In genomic region chr4:17939061-17939460, GRCh38 we compare ENCODE assay signal across 18 cellular contexts.
A peak's percentile ranks its signal among the peaks of the same experiment; 100 is the strongest.
DNase-seq lines count a peak whose midpoint lies in the region; ATAC-seq and TF ChIP-seq lines count a peak whose summit lies in the region.
"Had no signal": no experiment of that assay in that cellular context is flagged by ENCODE, and none has a peak within 500 bp of the region (broad histone marks: within the 10 kb centered on the region; RNA-seq: fewer than 3 reads in every experiment).

No MANE protein-coding gene starts in this region.

- no peak for TF ChIP-seq POLR2A in erythroblast (IDR thresholded peaks at IDR 0.05; ENCODE audit: low read length)

- no peak overlapping the region for H4K12ac ChIP-seq in trophoblast cell (ENCODE audit: low read depth, low read length)

- H3K9ac ChIP-seq in GM23248 (no peak overlapping the region), trophoblast cell (ENCODE audit: low read length) (no peak overlapping the region)
- H3K9ac ChIP-seq: BLaER1 had no signal

- H3K36me3 ChIP-seq in GM23248 (ENCODE audit: low read depth) (no peaks in the 10 kb centered on the region), trophoblast cell (ENCODE audit: control insufficient read depth in 1 of 2, insufficient read depth in 2 of 2, low read length in 2 of 2) (no peaks in the 10 kb centered on the region)
- H3K36me3 ChIP-seq in CD8-positive, alpha-beta T cell (ENCODE audit: insufficient read depth, low read length) = no peaks in the 10 kb centered on the region

- no peak overlapping the region for H3K14ac ChIP-seq in trophoblast cell (ENCODE audit: low read length)

- no peaks in the 10 kb centered on the region for H3K9me2 ChIP-seq in GM23248 (ENCODE audit: insufficient read depth)

- no peak overlapping the region for H4K8ac ChIP-seq in trophoblast cell (ENCODE audit: low read depth, low read length)

- no peak overlapping the region for H3K27ac ChIP-seq in GM23248
- H3K27ac ChIP-seq in trophoblast cell (ENCODE audit: low read depth, low read length) = no peak overlapping the region
- no peak overlapping the region for H3K27ac ChIP-seq in CD8-positive, alpha-beta T cell (ENCODE audit: low read depth, low read length)
- H3K27ac ChIP-seq: BLaER1 had no signal

- H2BK120ac ChIP-seq in trophoblast cell (ENCODE audit: insufficient read depth, low read length, poor library complexity) = no peak overlapping the region

- WGBS in GM23248 (ENCODE audit: low coverage in 1 of 2, low lambda C conversion rate in 2 of 2, missing lambda C conversion rate in 2 of 2), 2 experiments = 70 to 75% methylated on average over 2 of the region's 2 CpGs
- no CpG with 5 or more reads among the region's 2 CpGs for WGBS in trophoblast cell (ENCODE audit: extremely low coverage, insufficient coverage, insufficient read length)

- peak overlapping the region; percentile 5 for H3K27ac Mint-ChIP-seq in activated T-cell treated with anti-CD3 and anti-CD28 coated beads, Interleukin-2, amount 50 U/mL, for 72 hours
- H3K27ac Mint-ChIP-seq in activated T-cell treated with anti-CD3 and anti-CD28 coated beads, Interleukin-2, amount 50 U/mL, for 24 hours = no peak overlapping the region
- H3K27ac Mint-ChIP-seq in CD8-positive, alpha-beta T cell = no peak overlapping the region
- H3K27ac Mint-ChIP-seq: CD4-positive, alpha-beta memory T cell; H9 had no signal

- H3F3A ChIP-seq in GM23248 (ENCODE audit: insufficient read depth) = no peaks in the 10 kb centered on the region

- H3K27me3 Mint-ChIP-seq in activated T-cell treated with anti-CD3 and anti-CD28 coated beads, Interleukin-2, amount 50 U/mL, for 72 hours (ENCODE audit: low read depth) = no peaks in the 10 kb centered on the region
- H3K27me3 Mint-ChIP-seq in activated T-cell treated with anti-CD3 and anti-CD28 coated beads, Interleukin-2, amount 50 U/mL, for 24 hours = no peaks in the 10 kb centered on the region
- no peaks in the 10 kb centered on the region for H3K27me3 Mint-ChIP-seq in CD8-positive, alpha-beta T cell (ENCODE audit: low read depth)
- H3K27me3 Mint-ChIP-seq: CD4-positive, alpha-beta memory T cell had no signal

- no peak overlapping the region for H3K4me3 Mint-ChIP-seq in activated T-cell treated with anti-CD3 and anti-CD28 coated beads, Interleukin-2, amount 50 U/mL, for 72 hours
- no peak overlapping the region for H3K4me3 Mint-ChIP-seq in activated T-cell treated with anti-CD3 and anti-CD28 coated beads, Interleukin-2, amount 50 U/mL, for 24 hours
- H3K4me3 Mint-ChIP-seq in CD8-positive, alpha-beta T cell = no peak overlapping the region
- H3K4me3 Mint-ChIP-seq: CD14-positive monocyte; CD4-positive, alpha-beta memory T cell; H9 had no signal

- no peaks in the 10 kb centered on the region for H3K9me3 ChIP-seq in GM23248 (ENCODE audit: low read depth)
- no peaks in the 10 kb centered on the region for H3K9me3 ChIP-seq in trophoblast cell (ENCODE audit: insufficient read depth, low read depth, low read length)
- H3K9me3 ChIP-seq in CD8-positive, alpha-beta T cell (ENCODE audit: low read length) = no peaks in the 10 kb centered on the region
- H3K9me3 ChIP-seq: BLaER1 had no signal

- no peak overlapping the region for H2BK5ac ChIP-seq in trophoblast cell (ENCODE audit: low read depth, low read length, poor library complexity)

- no peak overlapping the region for H3K18ac ChIP-seq in trophoblast cell (ENCODE audit: low read length)

- H3K9me3 Mint-ChIP-seq in activated T-cell treated with anti-CD3 and anti-CD28 coated beads, Interleukin-2, amount 50 U/mL, for 72 hours = peaks cover 2% of the 10 kb centered on the region in 2 donors
- peaks cover 11% of the 10 kb centered on the region for H3K9me3 Mint-ChIP-seq in activated T-cell treated with anti-CD3 and anti-CD28 coated beads, Interleukin-2, amount 50 U/mL, for 24 hours
- peaks cover 3% of the 10 kb centered on the region for H3K9me3 Mint-ChIP-seq in CD8-positive, alpha-beta T cell

- no peak overlapping the region for H2BK12ac ChIP-seq in trophoblast cell (ENCODE audit: low read length)

- H4K20me1 ChIP-seq in GM23248 (ENCODE audit: insufficient read depth) = no peaks in the 10 kb centered on the region
- H4K20me1 ChIP-seq: BLaER1 had no signal

- H3K4me3 ChIP-seq in GM23248 (no peak overlapping the region), trophoblast cell (ENCODE audit: low read depth, low read length) (no peak overlapping the region)
- H3K4me3 ChIP-seq in CD8-positive, alpha-beta T cell (ENCODE audit: low read depth, low read length) = no peak overlapping the region
- H3K4me3 ChIP-seq: BLaER1 had no signal

- H3K36me3 Mint-ChIP-seq in activated T-cell treated with anti-CD3 and anti-CD28 coated beads, Interleukin-2, amount 50 U/mL, for 72 hours (ENCODE audit: insufficient read depth in 2 of 2) = peaks cover 2 to 5% of the 10 kb centered on the region in 2 donors
- peaks cover 31% of the 10 kb centered on the region for H3K36me3 Mint-ChIP-seq in activated T-cell treated with anti-CD3 and anti-CD28 coated beads, Interleukin-2, amount 50 U/mL, for 24 hours (ENCODE audit: low read depth)
- H3K36me3 Mint-ChIP-seq in CD8-positive, alpha-beta T cell = peaks cover 35% of the 10 kb centered on the region

- no peak overlapping the region for H3K4ac ChIP-seq in trophoblast cell (ENCODE audit: low read depth, low read length)

- DNase-seq in activated T-cell treated with anti-CD3 and anti-CD28 coated beads, Interleukin-2, amount 50 U/mL, for 72 hours = no peak
- no peak for DNase-seq in activated T-cell treated with anti-CD3 and anti-CD28 coated beads, Interleukin-2, amount 50 U/mL, for 24 hours
- DNase-seq in GM23248 (peak; percentile 6), erythroblast (lab: John Stamatoyannopoulos, UW) (peak; percentile 21 to 29), trophoblast cell (peak; percentile 14 to 76), NOMO-1 treated with DMSO at 0.1 percent for 48 hours (lab: John Stamatoyannopoulos, UW; ENCODE audit: unreplicated experiment) (no peak), SHP77 treated with DMSO at 0.1 percent for 48 hours (lab: John Stamatoyannopoulos, UW) (no peak)
- DNase-seq in CD8-positive, alpha-beta T cell = no peak
- DNase-seq: 8988T; Calu3; CD4-positive, alpha-beta memory T cell; DMS 273 treated with DMSO at 0.1 percent for 48 hours; DMS53; DND-41; GDM1; H9 had no signal

- no peak for ATAC-seq in activated T-cell treated with anti-CD3 and anti-CD28 coated beads, Interleukin-2, amount 50 U/mL, for 72 hours (replicated peaks in 1 of 2)
- ATAC-seq in CD8-positive, alpha-beta T cell = no peak

- no peaks in the 10 kb centered on the region for H3K4me1 Mint-ChIP-seq in activated T-cell treated with anti-CD3 and anti-CD28 coated beads, Interleukin-2, amount 50 U/mL, for 72 hours (ENCODE audit: low read depth)
- H3K4me1 Mint-ChIP-seq in activated T-cell treated with anti-CD3 and anti-CD28 coated beads, Interleukin-2, amount 50 U/mL, for 24 hours (ENCODE audit: low read depth) = no peaks in the 10 kb centered on the region
- no peaks in the 10 kb centered on the region for H3K4me1 Mint-ChIP-seq in CD8-positive, alpha-beta T cell (ENCODE audit: low read depth)
- H3K4me1 Mint-ChIP-seq: CD14-positive monocyte; CD4-positive, alpha-beta memory T cell had no signal

- H2AFZ ChIP-seq in GM23248 = no peak overlapping the region
- H2AFZ ChIP-seq in trophoblast cell (ENCODE audit: insufficient read depth, low read length, poor library complexity) = no peak overlapping the region

- no peak overlapping the region for H4K91ac ChIP-seq in trophoblast cell (ENCODE audit: low read depth, low read length)

- intact Hi-C loops in CD8-positive, alpha-beta T cell (cut with DNase I, micrococcal nuclease) = loop anchor here in 1 of 2 experiments (5.0 kb wide), 1 partner anchor 653 kb away; no protein-coding TSS in a partner anchor

- POLR2A ChIA-PET in CD8-positive, alpha-beta T cell (lab: Charles Lee) = no interaction called here

- H3K27me3 ChIP-seq in GM23248 (replicated peaks; ENCODE audit: insufficient read depth) = no peaks in the 10 kb centered on the region
- no peaks in the 10 kb centered on the region for H3K27me3 ChIP-seq in trophoblast cell (ENCODE audit: insufficient read depth, low read length)
- H3K27me3 ChIP-seq in CD8-positive, alpha-beta T cell (ENCODE audit: insufficient read depth, low read length) = no peaks in the 10 kb centered on the region
- H3K27me3 ChIP-seq: BLaER1 had no signal

- H3K4me1 ChIP-seq in GM23248 (ENCODE audit: insufficient read depth) (peaks cover 7% of the 10 kb centered on the region; the same call in 1 of the 2 replicates), trophoblast cell (ENCODE audit: control insufficient read depth in 1 of 2, insufficient read depth in 2 of 2, low read length in 2 of 2) (no peaks in the 10 kb centered on the region)
- H3K4me1 ChIP-seq in CD8-positive, alpha-beta T cell (ENCODE audit: insufficient read depth, low read length) = no peaks in the 10 kb centered on the region
- H3K4me1 ChIP-seq: BLaER1 had no signal

- no peak for TF ChIP-seq CTCF in CD8-positive, alpha-beta T cell (IDR thresholded peaks at IDR 0.05)

- H2AK5ac ChIP-seq in trophoblast cell (ENCODE audit: low read length) = no peak overlapping the region

- H3K79me1 ChIP-seq in trophoblast cell (ENCODE audit: low read length) = no peaks in the 10 kb centered on the region

- no peak overlapping the region for H3K23ac ChIP-seq in trophoblast cell (ENCODE audit: low read length)

- CTCF ChIA-PET in CD8-positive, alpha-beta T cell (lab: Charles Lee) = no interaction called here

- H3K79me2 ChIP-seq in GM23248 (ENCODE audit: insufficient read depth) (no peaks in the 10 kb centered on the region; the same call in 1 of the 2 replicates), trophoblast cell (ENCODE audit: control insufficient read depth, insufficient read depth, low read length, poor library complexity) (no peaks in the 10 kb centered on the region)

- in situ Hi-C loops in GM23248 (cut with MboI) = loop anchor here (25.0 kb wide), 1 partner anchor 648 kb away; no protein-coding TSS in a partner anchor

- no peak overlapping the region for H3K4me2 ChIP-seq in GM23248 (ENCODE audit: unreplicated experiment)
- H3K4me2 ChIP-seq in trophoblast cell (ENCODE audit: low read length) = no peak overlapping the region
- H3K4me2 ChIP-seq: BLaER1 had no signal

Comparison
In these comparisons a context has a peak if more than half of its experiments do, and no peak if none do; other contexts are left out.
1. DNase-seq: peak in GM23248 (single experiment), erythroblast (2 of 2) and trophoblast cell (2 of 2); none in activated T-cell treated with anti-CD3 and anti-CD28 coated beads, Interleukin-2, amount 50 U/mL, for 72 hours (0 of 2), activated T-cell treated with anti-CD3 and anti-CD28 coated beads, Interleukin-2, amount 50 U/mL, for 24 hours (single experiment), CD8-positive, alpha-beta T cell (0 of 7), NOMO-1 treated with DMSO at 0.1 percent for 48 hours (single experiment) and SHP77 treated with DMSO at 0.1 percent for 48 hours (single experiment).